In genomic region chr10:112912441-112912911, GRCh38 we compare ENCODE assay signal across 1 cellular context.
TF ChIP-seq lines count a peak whose summit lies in the region.

No MANE protein-coding gene starts in this region.

TF ChIP-seq in K562, 482 proteins besides CTCF, POLR2A, EP300 and RAD21 (continued from another document and continues in another):
- TF ChIP-seq ZNF512 (tag; IDR thresholded peaks at IDR 0.05) = no peak
- TF ChIP-seq HNRNPUL1 (IDR thresholded peaks at IDR 0.05; ENCODE audit: low read length) = no peak
- no peak for TF ChIP-seq HLTF (IDR thresholded peaks at IDR 0.05)
- TF ChIP-seq CUX1 (CRISPR knock-in tag; IDR thresholded peaks at IDR 0.05) = no peak
- peak; percentile 84; the same call in 1 of the 2 replicates for TF ChIP-seq JUND (IDR thresholded peaks at IDR 0.05; ENCODE audit: borderline replicate concordance, low read depth, low read length)
- TF ChIP-seq JUND (tag; IDR thresholded peaks at IDR 0.05; ENCODE audit: borderline replicate concordance, low read depth, low read length) = peak; percentile 87
- TF ChIP-seq FOSL1 (tag; conservative IDR thresholded peaks at IDR 0.05) = peak; percentile 87
- TF ChIP-seq ZNF253 (CRISPR knock-in tag; conservative IDR thresholded peaks at IDR 0.05) = no peak
- no peak for TF ChIP-seq ZBTB9 (CRISPR knock-in tag; IDR thresholded peaks at IDR 0.05)
- TF ChIP-seq ZHX1 (conservative IDR thresholded peaks at IDR 0.05; ENCODE audit: low read length) = no peak
- TF ChIP-seq HNRNPLL (IDR thresholded peaks at IDR 0.05; ENCODE audit: low read depth, low read length, poor library complexity, severe bottlenecking) = no peak
- no peak for TF ChIP-seq PATZ1 (CRISPR knock-in tag; IDR thresholded peaks at IDR 0.05; ENCODE audit: borderline replicate concordance)
- peak; percentile 83 for TF ChIP-seq CREM (IDR thresholded peaks at IDR 0.05; ENCODE audit: low read depth)
- TF ChIP-seq MBD1 (CRISPR knock-in tag; IDR thresholded peaks at IDR 0.05) = 0 out of 2 replicates have a peak, but pooled peaks have one; percentile 48
- TF ChIP-seq FOXA1 (IDR thresholded peaks at IDR 0.05; ENCODE audit: borderline replicate concordance) = no peak
- TF ChIP-seq GATA2 (CRISPR knock-in tag; IDR thresholded peaks at IDR 0.05) = no peak
- no peak for TF ChIP-seq GATAD2B (IDR thresholded peaks at IDR 0.05; ENCODE audit: borderline replicate concordance)
- no peak for TF ChIP-seq ZFX (CRISPR knock-in tag; IDR thresholded peaks at IDR 0.05)
- TF ChIP-seq MNT (conservative IDR thresholded peaks at IDR 0.05) = no peak
- TF ChIP-seq ZFP30 (CRISPR knock-in tag; IDR thresholded peaks at IDR 0.05; ENCODE audit: borderline replicate concordance) = no peak
- TF ChIP-seq ETV6 (IDR thresholded peaks at IDR 0.05; ENCODE audit: borderline replicate concordance in 1 of 2, low read depth in 2 of 2, low read length in 1 of 2) = peak in 1 of 2 experiments; percentile 40; a peak in 1 of 4 replicates
- no peak for TF ChIP-seq ETV6 (CRISPR knock-in tag; IDR thresholded peaks at IDR 0.05; ENCODE audit: borderline replicate concordance)
- TF ChIP-seq BRD4 (IDR thresholded peaks at IDR 0.05) = no peak
- no peak for TF ChIP-seq RBM14 (IDR thresholded peaks at IDR 0.05; ENCODE audit: borderline replicate concordance, insufficient read depth, low read depth, low read length)
- TF ChIP-seq ZBTB40 (IDR thresholded peaks at IDR 0.05) = peak; percentile 55; the same call in 1 of the 2 replicates
- no peak for TF ChIP-seq ZBTB40 (CRISPR knock-in tag; IDR thresholded peaks at IDR 0.05)
- no peak for TF ChIP-seq RBM39 (optimal IDR thresholded peaks at IDR 0.05; ENCODE audit: low read depth, low read length)
- TF ChIP-seq ZKSCAN3 (CRISPR knock-in tag; IDR thresholded peaks at IDR 0.05) = no peak
- TF ChIP-seq MIER1 (IDR thresholded peaks at IDR 0.05; ENCODE audit: low read depth) = no peak
